Comparison of ENCODE assay signal across 1 cellular context in the genomic region with DNA sequence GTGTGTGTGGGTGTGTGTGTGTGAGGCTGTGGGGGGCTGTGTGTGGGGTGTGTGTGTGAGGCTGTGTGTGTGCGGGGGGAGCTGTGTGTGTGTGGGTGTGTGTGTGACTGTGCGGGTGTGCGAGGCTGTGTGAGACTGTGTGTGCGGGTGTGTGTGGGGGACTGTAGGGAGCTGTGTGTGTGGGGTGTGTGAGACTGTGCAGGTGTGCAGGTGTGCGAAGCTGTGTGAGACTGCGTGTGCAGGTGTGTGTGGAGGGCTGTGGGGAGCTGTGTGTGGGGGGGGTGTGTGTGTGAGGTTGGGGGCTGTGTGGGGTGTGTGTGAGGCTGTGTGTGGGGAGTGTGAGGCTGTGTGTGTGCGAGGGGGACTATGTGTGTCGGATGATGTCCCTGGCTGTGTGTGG.
TF ChIP-seq lines count a peak whose summit lies in the region.

No MANE protein-coding gene starts in this region.

TF ChIP-seq in HEK293, 187 proteins besides CTCF, POLR2A, EP300 and RAD21 (continued from another document):
- TF ChIP-seq, protein P1, sequence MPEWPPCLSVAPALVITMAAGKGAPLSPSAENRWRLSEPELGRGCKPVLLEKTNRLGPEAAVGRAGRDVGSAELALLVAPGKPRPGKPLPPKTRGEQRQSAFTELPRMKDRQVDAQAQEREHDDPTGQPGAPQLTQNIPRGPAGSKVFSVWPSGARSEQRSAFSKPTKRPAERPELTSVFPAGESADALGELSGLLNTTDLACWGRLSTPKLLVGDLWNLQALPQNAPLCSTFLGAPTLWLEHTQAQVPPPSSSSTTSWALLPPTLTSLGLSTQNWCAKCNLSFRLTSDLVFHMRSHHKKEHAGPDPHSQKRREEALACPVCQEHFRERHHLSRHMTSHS (tag by site-specific recombination; IDR thresholded peaks at IDR 0.05): 0 out of 2 replicates have a peak, but pooled peaks have one; percentile 53
- TF ChIP-seq PRDM1 (tag by site-specific recombination; IDR thresholded peaks at IDR 0.05): no peak
TF ChIP-seq in HEK293: peak in this region for 4.
